1 cellular context compared by ENCODE assay signal in the genomic region with DNA sequence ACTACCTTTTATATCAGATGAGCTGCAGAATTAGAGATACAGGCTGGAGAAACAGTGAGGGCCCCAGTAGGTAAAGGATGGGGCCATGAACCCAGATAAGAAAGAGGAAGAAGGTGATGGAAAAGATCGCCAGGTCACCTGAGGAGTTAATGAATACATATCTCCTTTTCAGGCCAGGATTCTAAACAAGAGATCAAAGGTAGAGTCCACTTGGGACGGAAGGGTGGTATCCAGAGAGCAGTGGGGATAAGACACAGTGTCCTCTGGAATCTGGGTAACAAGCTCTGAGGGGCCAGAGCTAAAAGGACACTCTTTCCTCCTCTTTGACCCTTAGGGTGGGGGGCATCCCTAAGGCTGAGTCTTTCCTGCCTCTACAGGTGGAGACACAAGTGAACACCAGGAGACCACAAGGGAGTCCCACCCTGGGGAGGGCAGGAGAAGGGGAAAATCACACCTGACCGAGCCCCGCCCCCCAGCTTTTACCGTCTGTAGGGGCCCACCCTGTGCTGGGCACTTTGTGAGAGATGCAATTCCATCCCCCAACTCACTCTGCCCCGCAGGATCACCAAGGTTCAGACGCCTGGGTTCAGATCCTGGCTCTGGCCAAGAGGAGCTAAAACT.
TF ChIP-seq lines count a peak whose summit lies in the region.

No MANE protein-coding gene starts in this region.

TF ChIP-seq in HepG2, 621 proteins besides CTCF, POLR2A, EP300 and RAD21 (continued from another document and continues in another):
- TF ChIP-seq, protein P1, sequence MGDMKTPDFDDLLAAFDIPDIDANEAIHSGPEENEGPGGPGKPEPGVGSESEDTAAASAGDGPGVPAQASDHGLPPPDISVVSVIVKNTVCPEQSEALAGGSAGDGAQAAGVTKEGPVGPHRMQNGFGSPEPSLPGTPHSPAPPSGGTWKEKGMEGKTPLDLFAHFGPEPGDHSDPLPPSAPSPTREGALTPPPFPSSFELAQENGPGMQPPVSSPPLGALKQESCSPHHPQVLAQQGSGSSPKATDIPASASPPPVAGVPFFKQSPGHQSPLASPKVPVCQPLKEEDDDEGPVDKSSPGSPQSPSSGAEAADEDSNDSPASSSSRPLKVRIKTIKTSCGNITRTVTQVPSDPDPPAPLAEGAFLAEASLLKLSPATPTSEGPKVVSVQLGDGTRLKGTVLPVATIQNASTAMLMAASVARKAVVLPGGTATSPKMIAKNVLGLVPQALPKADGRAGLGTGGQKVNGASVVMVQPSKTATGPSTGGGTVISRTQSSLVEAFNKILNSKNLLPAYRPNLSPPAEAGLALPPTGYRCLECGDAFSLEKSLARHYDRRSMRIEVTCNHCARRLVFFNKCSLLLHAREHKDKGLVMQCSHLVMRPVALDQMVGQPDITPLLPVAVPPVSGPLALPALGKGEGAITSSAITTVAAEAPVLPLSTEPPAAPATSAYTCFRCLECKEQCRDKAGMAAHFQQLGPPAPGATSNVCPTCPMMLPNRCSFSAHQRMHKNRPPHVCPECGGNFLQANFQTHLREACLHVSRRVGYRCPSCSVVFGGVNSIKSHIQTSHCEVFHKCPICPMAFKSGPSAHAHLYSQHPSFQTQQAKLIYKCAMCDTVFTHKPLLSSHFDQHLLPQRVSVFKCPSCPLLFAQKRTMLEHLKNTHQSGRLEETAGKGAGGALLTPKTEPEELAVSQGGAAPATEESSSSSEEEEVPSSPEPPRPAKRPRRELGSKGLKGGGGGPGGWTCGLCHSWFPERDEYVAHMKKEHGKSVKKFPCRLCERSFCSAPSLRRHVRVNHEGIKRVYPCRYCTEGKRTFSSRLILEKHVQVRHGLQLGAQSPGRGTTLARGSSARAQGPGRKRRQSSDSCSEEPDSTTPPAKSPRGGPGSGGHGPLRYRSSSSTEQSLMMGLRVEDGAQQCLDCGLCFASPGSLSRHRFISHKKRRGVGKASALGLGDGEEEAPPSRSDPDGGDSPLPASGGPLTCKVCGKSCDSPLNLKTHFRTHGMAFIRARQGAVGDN (CRISPR knock-in tag; IDR thresholded peaks at IDR 0.05): peak; percentile 57
- TF ChIP-seq KMT2B (CRISPR knock-in tag; IDR thresholded peaks at IDR 0.05): no peak
- TF ChIP-seq, protein P2, sequence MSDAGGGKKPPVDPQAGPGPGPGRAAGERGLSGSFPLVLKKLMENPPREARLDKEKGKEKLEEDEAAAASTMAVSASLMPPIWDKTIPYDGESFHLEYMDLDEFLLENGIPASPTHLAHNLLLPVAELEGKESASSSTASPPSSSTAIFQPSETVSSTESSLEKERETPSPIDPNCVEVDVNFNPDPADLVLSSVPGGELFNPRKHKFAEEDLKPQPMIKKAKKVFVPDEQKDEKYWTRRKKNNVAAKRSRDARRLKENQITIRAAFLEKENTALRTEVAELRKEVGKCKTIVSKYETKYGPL (CRISPR knock-in tag; IDR thresholded peaks at IDR 0.05): no peak
- no peak for TF ChIP-seq ZNF776 (CRISPR knock-in tag; IDR thresholded peaks at IDR 0.05)
- TF ChIP-seq, protein P3, sequence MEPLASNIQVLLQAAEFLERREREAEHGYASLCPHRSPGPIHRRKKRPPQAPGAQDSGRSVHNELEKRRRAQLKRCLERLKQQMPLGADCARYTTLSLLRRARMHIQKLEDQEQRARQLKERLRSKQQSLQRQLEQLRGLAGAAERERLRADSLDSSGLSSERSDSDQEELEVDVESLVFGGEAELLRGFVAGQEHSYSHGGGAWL (CRISPR knock-in tag; IDR thresholded peaks at IDR 0.05): no peak
- TF ChIP-seq, protein P4, sequence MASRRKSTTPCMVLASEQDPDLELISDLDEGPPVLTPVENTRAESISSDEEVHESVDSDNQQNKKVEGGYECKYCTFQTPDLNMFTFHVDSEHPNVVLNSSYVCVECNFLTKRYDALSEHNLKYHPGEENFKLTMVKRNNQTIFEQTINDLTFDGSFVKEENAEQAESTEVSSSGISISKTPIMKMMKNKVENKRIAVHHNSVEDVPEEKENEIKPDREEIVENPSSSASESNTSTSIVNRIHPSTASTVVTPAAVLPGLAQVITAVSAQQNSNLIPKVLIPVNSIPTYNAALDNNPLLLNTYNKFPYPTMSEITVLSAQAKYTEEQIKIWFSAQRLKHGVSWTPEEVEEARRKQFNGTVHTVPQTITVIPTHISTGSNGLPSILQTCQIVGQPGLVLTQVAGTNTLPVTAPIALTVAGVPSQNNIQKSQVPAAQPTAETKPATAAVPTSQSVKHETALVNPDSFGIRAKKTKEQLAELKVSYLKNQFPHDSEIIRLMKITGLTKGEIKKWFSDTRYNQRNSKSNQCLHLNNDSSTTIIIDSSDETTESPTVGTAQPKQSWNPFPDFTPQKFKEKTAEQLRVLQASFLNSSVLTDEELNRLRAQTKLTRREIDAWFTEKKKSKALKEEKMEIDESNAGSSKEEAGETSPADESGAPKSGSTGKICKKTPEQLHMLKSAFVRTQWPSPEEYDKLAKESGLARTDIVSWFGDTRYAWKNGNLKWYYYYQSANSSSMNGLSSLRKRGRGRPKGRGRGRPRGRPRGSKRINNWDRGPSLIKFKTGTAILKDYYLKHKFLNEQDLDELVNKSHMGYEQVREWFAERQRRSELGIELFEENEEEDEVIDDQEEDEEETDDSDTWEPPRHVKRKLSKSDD (CRISPR knock-in tag; IDR thresholded peaks at IDR 0.05; ENCODE audit: low read depth): no peak
- no peak for TF ChIP-seq KDM5A (IDR thresholded peaks at IDR 0.05; ENCODE audit: borderline replicate concordance, low read length)
- TF ChIP-seq JUN (CRISPR knock-in tag; IDR thresholded peaks at IDR 0.05): no peak
- 0 out of 2 replicates have a peak, but pooled peaks have one; percentile 67 for TF ChIP-seq ZMYM4 (CRISPR knock-in tag; IDR thresholded peaks at IDR 0.05)
- TF ChIP-seq, protein P5, sequence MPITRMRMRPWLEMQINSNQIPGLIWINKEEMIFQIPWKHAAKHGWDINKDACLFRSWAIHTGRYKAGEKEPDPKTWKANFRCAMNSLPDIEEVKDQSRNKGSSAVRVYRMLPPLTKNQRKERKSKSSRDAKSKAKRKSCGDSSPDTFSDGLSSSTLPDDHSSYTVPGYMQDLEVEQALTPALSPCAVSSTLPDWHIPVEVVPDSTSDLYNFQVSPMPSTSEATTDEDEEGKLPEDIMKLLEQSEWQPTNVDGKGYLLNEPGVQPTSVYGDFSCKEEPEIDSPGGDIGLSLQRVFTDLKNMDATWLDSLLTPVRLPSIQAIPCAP (CRISPR knock-in tag; IDR thresholded peaks at IDR 0.05; ENCODE audit: low read depth): no peak
- TF ChIP-seq, protein P6, sequence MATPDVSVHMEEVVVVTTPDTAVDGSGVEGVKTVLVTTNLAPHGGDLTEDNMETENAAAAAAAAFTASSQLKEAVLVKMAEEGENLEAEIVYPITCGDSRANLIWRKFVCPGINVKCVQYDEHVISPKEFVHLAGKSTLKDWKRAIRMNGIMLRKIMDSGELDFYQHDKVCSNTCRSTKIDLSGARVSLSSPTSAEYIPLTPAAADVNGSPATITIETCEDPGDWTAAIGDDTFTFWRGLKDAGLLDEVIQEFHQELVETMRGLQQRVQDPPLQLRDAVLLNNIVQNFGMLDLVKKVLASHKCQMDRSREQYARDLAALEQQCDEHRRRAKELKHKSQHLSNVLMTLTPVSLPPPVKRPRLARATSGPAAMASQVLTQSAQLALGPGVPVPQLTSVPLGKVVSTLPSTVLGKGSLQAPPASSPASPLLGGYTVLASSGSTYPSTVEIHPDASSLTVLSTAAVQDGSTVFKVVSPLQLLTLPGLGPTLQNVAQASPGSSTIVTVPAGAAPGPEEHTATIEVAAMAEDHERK (CRISPR knock-in tag; IDR thresholded peaks at IDR 0.05; ENCODE audit: low read depth): no peak
- 0 out of 2 replicates have a peak, but pooled peaks have one; percentile 29 for TF ChIP-seq KDM6A (CRISPR knock-in tag; IDR thresholded peaks at IDR 0.05; ENCODE audit: low read depth)
- peak; percentile 62; the same call in 1 of the 2 replicates for TF ChIP-seq SRF (IDR thresholded peaks at IDR 0.05; ENCODE audit: low read depth, low read length)
- TF ChIP-seq TEAD3 (CRISPR knock-in tag; optimal IDR thresholded peaks at IDR 0.05; ENCODE audit: borderline replicate concordance): peak; percentile 77
- TF ChIP-seq, protein P7, sequence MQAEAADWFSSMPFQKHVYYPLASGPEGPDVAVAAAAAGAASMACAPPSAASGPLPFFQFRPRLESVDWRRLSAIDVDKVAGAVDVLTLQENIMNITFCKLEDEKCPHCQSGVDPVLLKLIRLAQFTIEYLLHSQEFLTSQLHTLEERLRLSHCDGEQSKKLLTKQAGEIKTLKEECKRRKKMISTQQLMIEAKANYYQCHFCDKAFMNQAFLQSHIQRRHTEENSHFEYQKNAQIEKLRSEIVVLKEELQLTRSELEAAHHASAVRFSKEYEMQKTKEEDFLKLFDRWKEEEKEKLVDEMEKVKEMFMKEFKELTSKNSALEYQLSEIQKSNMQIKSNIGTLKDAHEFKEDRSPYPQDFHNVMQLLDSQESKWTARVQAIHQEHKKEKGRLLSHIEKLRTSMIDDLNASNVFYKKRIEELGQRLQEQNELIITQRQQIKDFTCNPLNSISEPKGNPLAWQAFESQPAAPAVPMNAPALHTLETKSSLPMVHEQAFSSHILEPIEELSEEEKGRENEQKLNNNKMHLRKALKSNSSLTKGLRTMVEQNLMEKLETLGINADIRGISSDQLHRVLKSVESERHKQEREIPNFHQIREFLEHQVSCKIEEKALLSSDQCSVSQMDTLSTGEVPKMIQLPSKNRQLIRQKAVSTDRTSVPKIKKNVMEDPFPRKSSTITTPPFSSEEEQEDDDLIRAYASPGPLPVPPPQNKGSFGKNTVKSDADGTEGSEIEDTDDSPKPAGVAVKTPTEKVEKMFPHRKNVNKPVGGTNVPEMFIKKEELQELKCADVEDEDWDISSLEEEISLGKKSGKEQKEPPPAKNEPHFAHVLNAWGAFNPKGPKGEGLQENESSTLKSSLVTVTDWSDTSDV (CRISPR knock-in tag; IDR thresholded peaks at IDR 0.05): no peak
- TF ChIP-seq, protein P8, sequence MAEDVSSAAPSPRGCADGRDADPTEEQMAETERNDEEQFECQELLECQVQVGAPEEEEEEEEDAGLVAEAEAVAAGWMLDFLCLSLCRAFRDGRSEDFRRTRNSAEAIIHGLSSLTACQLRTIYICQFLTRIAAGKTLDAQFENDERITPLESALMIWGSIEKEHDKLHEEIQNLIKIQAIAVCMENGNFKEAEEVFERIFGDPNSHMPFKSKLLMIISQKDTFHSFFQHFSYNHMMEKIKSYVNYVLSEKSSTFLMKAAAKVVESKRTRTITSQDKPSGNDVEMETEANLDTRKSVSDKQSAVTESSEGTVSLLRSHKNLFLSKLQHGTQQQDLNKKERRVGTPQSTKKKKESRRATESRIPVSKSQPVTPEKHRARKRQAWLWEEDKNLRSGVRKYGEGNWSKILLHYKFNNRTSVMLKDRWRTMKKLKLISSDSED (CRISPR knock-in tag; IDR thresholded peaks at IDR 0.05): no peak
- TF ChIP-seq ZEB1 (IDR thresholded peaks at IDR 0.05; ENCODE audit: insufficient replicate concordance, low read depth): peak; percentile 68
- no peak for TF ChIP-seq ZIK1 (CRISPR knock-in tag; IDR thresholded peaks at IDR 0.05; ENCODE audit: borderline replicate concordance, low read depth)
- no peak for TF ChIP-seq RARG (CRISPR knock-in tag; IDR thresholded peaks at IDR 0.05; ENCODE audit: low read depth)
- TF ChIP-seq ZFY (CRISPR knock-in tag; IDR thresholded peaks at IDR 0.05): no peak
- no peak for TF ChIP-seq ZNF260 (CRISPR knock-in tag; IDR thresholded peaks at IDR 0.05; ENCODE audit: borderline replicate concordance, low read depth)
- TF ChIP-seq, protein P9, sequence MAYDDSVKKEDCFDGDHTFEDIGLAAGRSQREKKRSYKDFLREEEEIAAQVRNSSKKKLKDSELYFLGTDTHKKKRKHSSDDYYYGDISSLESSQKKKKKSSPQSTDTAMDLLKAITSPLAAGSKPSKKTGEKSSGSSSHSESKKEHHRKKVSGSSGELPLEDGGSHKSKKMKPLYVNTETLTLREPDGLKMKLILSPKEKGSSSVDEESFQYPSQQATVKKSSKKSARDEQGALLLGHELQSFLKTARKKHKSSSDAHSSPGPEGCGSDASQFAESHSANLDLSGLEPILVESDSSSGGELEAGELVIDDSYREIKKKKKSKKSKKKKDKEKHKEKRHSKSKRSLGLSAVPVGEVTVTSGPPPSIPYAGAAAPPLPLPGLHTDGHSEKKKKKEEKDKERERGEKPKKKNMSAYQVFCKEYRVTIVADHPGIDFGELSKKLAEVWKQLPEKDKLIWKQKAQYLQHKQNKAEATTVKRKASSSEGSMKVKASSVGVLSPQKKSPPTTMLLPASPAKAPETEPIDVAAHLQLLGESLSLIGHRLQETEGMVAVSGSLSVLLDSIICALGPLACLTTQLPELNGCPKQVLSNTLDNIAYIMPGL (CRISPR knock-in tag; IDR thresholded peaks at IDR 0.05; ENCODE audit: borderline replicate concordance in 1 of 2, low read depth in 1 of 2): no peak
- TF ChIP-seq ARNTL (CRISPR knock-in tag; IDR thresholded peaks at IDR 0.05): no peak
- no peak for TF ChIP-seq EHMT2 (IDR thresholded peaks at IDR 0.05; ENCODE audit: borderline replicate concordance, low read depth, low read length)
- no peak for TF ChIP-seq ZNF891 (CRISPR knock-in tag; IDR thresholded peaks at IDR 0.05)
- no peak for TF ChIP-seq MAF1 (CRISPR knock-in tag; IDR thresholded peaks at IDR 0.05; ENCODE audit: borderline replicate concordance)
- no peak for TF ChIP-seq ADNP (CRISPR knock-in tag; IDR thresholded peaks at IDR 0.05)
- TF ChIP-seq SPEN (CRISPR knock-in tag; IDR thresholded peaks at IDR 0.05; ENCODE audit: low read depth): 0 out of 2 replicates have a peak, but pooled peaks have one; percentile 19
- TF ChIP-seq CHD2 (IDR thresholded peaks at IDR 0.05; ENCODE audit: low read depth, low read length): no peak
- TF ChIP-seq, protein P10, sequence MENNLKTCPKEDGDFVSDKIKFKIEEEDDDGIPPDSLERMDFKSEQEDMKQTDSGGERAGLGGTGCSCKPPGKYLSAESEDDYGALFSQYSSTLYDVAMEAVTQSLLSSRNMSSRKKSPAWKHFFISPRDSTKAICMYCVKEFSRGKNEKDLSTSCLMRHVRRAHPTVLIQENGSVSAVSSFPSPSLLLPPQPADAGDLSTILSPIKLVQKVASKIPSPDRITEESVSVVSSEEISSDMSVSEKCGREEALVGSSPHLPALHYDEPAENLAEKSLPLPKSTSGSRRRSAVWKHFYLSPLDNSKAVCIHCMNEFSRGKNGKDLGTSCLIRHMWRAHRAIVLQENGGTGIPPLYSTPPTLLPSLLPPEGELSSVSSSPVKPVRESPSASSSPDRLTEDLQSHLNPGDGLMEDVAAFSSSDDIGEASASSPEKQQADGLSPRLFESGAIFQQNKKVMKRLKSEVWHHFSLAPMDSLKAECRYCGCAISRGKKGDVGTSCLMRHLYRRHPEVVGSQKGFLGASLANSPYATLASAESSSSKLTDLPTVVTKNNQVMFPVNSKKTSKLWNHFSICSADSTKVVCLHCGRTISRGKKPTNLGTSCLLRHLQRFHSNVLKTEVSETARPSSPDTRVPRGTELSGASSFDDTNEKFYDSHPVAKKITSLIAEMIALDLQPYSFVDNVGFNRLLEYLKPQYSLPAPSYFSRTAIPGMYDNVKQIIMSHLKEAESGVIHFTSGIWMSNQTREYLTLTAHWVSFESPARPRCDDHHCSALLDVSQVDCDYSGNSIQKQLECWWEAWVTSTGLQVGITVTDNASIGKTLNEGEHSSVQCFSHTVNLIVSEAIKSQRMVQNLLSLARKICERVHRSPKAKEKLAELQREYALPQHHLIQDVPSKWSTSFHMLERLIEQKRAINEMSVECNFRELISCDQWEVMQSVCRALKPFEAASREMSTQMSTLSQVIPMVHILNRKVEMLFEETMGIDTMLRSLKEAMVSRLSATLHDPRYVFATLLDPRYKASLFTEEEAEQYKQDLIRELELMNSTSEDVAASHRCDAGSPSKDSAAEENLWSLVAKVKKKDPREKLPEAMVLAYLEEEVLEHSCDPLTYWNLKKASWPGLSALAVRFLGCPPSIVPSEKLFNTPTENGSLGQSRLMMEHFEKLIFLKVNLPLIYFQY (CRISPR knock-in tag; IDR thresholded peaks at IDR 0.05; ENCODE audit: borderline replicate concordance): no peak
- no peak for TF ChIP-seq ZNF678 (CRISPR knock-in tag; IDR thresholded peaks at IDR 0.05)
- peak; percentile 70; the same call in 1 of the 2 replicates for TF ChIP-seq ZBTB7B (CRISPR knock-in tag; IDR thresholded peaks at IDR 0.05)
- TF ChIP-seq GATA4 (IDR thresholded peaks at IDR 0.05; ENCODE audit: borderline replicate concordance, low read depth): peak; percentile 71; the same call in 1 of the 2 replicates
